1 cellular context compared by ENCODE assay signal in the genomic region with DNA sequence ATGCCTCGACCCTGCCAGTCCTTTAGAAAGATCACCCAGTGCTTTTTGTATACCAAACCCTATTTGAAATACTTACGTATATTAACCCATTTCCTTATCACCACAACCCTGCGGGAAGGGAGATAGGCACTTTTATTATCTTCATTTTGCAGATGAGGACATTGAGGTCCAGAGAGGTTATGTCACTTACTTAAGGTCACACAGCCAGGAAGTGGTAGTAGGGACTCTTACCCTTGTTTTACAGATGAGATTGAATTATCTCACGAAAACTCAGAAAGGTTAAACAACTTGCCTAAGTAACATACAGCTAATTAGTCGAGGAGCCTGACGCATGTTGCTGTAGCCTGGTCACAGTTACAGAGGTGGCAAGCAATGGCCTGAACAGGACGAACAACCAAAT.
A peak's percentile ranks its signal among the peaks of the same experiment; 100 is the strongest.
TF ChIP-seq lines count a peak whose summit lies in the region.

No MANE protein-coding gene starts in this region.

TF ChIP-seq in K562, 482 proteins besides CTCF, POLR2A, EP300 and RAD21:
- TF ChIP-seq BCOR (IDR thresholded peaks at IDR 0.05), result 0 out of 2 replicates have a peak, but pooled peaks have one; percentile 33
- TF ChIP-seq POLR2G (IDR thresholded peaks at IDR 0.05; ENCODE audit: low read depth, low read length), result no peak
- TF ChIP-seq BRD4 (IDR thresholded peaks at IDR 0.05), result no peak
- peak; percentile 70 for TF ChIP-seq ZFP36 (IDR thresholded peaks at IDR 0.05; ENCODE audit: low read depth, low read length, partially characterized antibody)
- TF ChIP-seq CBFA2T3 (IDR thresholded peaks at IDR 0.05), result 0 out of 2 replicates have a peak, but pooled peaks have one; percentile 48
- 0 out of 2 replicates have a peak, but pooled peaks have one; percentile 5 for TF ChIP-seq CBFA2T2 (conservative IDR thresholded peaks at IDR 0.05)
- peak; percentile 46 for TF ChIP-seq TAL1 (IDR thresholded peaks at IDR 0.05)
- TF ChIP-seq RBM25 (IDR thresholded peaks at IDR 0.05; ENCODE audit: low read depth, low read length, severe bottlenecking), result peak; percentile 68
- TF ChIP-seq NR4A1 (CRISPR knock-in tag; IDR thresholded peaks at IDR 0.05), result no peak
- TF ChIP-seq NR4A1 (tag; IDR thresholded peaks at IDR 0.05), result no peak
